Comparison of ENCODE assay signal across 1 cellular context in genomic region chr17:58679263-58680037, GRCh38.
TF ChIP-seq lines count a peak whose summit lies in the region.

No MANE protein-coding gene starts in this region.

TF ChIP-seq in HepG2, 621 proteins besides CTCF, POLR2A, EP300 and RAD21 (continues in another document):
- TF ChIP-seq MBD4 (IDR thresholded peaks at IDR 0.05; ENCODE audit: borderline replicate concordance, low read length) (peak; percentile 99), ZNF496 (CRISPR knock-in tag; IDR thresholded peaks at IDR 0.05; ENCODE audit: insufficient replicate concordance) (no peak), FOXA1 (IDR thresholded peaks at IDR 0.05) (no peak), FOXA1 (CRISPR knock-in tag; IDR thresholded peaks at IDR 0.05) (0 out of 2 replicates have a peak, but pooled peaks have one; percentile 13), ZNF879 (CRISPR knock-in tag; IDR thresholded peaks at IDR 0.05) (no peak), NR2F6 (IDR thresholded peaks at IDR 0.05) (peak; percentile 26; the same call in 1 of the 2 replicates), NR2F6 (CRISPR knock-in tag; IDR thresholded peaks at IDR 0.05) (no peak), ADNP (CRISPR knock-in tag; IDR thresholded peaks at IDR 0.05) (no peak), ZNF335 (CRISPR knock-in tag; IDR thresholded peaks at IDR 0.05) (no peak), MNT (IDR thresholded peaks at IDR 0.05) (0 out of 2 replicates have a peak, but pooled peaks have one; percentile 5), SUZ12 (IDR thresholded peaks at IDR 0.05; ENCODE audit: low read depth, low read length) (no peak), POLR2AphosphoS2 (IDR thresholded peaks at IDR 0.05; ENCODE audit: low read depth, low read length) (peak; percentile 85; the same call in 1 of the 2 replicates), ZNF10 (CRISPR knock-in tag; IDR thresholded peaks at IDR 0.05; ENCODE audit: borderline replicate concordance, low read depth) (no peak), ZNF724P (CRISPR knock-in tag; IDR thresholded peaks at IDR 0.05; ENCODE audit: borderline replicate concordance) (no peak), ATF4 (CRISPR knock-in tag; IDR thresholded peaks at IDR 0.05) (peak; percentile 40 to 99), ZNF512B (CRISPR knock-in tag; IDR thresholded peaks at IDR 0.05; ENCODE audit: borderline replicate concordance) (no peak), ATRX (CRISPR knock-in tag; IDR thresholded peaks at IDR 0.05; ENCODE audit: borderline replicate concordance) (no peak), ZEB1 (IDR thresholded peaks at IDR 0.05; ENCODE audit: insufficient replicate concordance, low read depth) (peak; percentile 36), NCOA2 (CRISPR knock-in tag; IDR thresholded peaks at IDR 0.05) (peak; percentile 35; the same call in 1 of the 2 replicates), ZNF710 (CRISPR knock-in tag; IDR thresholded peaks at IDR 0.05; ENCODE audit: borderline replicate concordance) (no peak), MYNN (CRISPR knock-in tag; IDR thresholded peaks at IDR 0.05; ENCODE audit: low read depth) (no peak), KDM1A (CRISPR knock-in tag; IDR thresholded peaks at IDR 0.05) (no peak), NFIC (IDR thresholded peaks at IDR 0.05; ENCODE audit: low read length) (peak; percentile 77), GATA4 (IDR thresholded peaks at IDR 0.05; ENCODE audit: borderline replicate concordance, low read depth) (peak; percentile 94), ZGPAT (CRISPR knock-in tag; IDR thresholded peaks at IDR 0.05) (0 out of 2 replicates have a peak, but pooled peaks have one; percentile 27), ZNF615 (CRISPR knock-in tag; IDR thresholded peaks at IDR 0.05; ENCODE audit: borderline replicate concordance) (0 out of 2 replicates have a peak, but pooled peaks have one; percentile 22), ZNF589 (CRISPR knock-in tag; conservative IDR thresholded peaks at IDR 0.05) (peak; percentile 71; the same call in 1 of the 2 replicates), ZC3H13 (CRISPR knock-in tag; IDR thresholded peaks at IDR 0.05) (0 out of 2 replicates have a peak, but pooled peaks have one; percentile 26), SNAPC2 (CRISPR knock-in tag; IDR thresholded peaks at IDR 0.05) (peak; percentile 99), ZNF792 (CRISPR knock-in tag; IDR thresholded peaks at IDR 0.05) (no peak), PRDM15 (CRISPR knock-in tag; IDR thresholded peaks at IDR 0.05) (no peak), SOX13 (IDR thresholded peaks at IDR 0.05) (peak; percentile 60; the same call in 1 of the 2 replicates), SOX13 (CRISPR knock-in tag; conservative IDR thresholded peaks at IDR 0.05 in 1 of 2, IDR thresholded peaks at IDR 0.05 in 1 of 2) (peak in 1 of 2 experiments; percentile 98; a peak in 1 of 4 replicates), POLR2AphosphoS5 (IDR thresholded peaks at IDR 0.05; ENCODE audit: low read depth, low read length) (peak; percentile 100), NR2F1 (CRISPR knock-in tag; IDR thresholded peaks at IDR 0.05) (peak in 1 of 2 experiments; percentile 75; a peak in 2 of 4 replicates), JUNB (CRISPR knock-in tag; IDR thresholded peaks at IDR 0.05; ENCODE audit: borderline replicate concordance) (0 out of 2 replicates have a peak, but pooled peaks have one; percentile 28), SNAPC5 (CRISPR knock-in tag; IDR thresholded peaks at IDR 0.05; ENCODE audit: borderline replicate concordance) (peak; percentile 99), FOXK2 (IDR thresholded peaks at IDR 0.05) (peak; percentile 28; the same call in 1 of the 2 replicates), MAFK (conservative IDR thresholded peaks at IDR 0.05 in 1 of 2, IDR thresholded peaks at IDR 0.05 in 1 of 2; ENCODE audit: low read length in 2 of 2) (peak in 1 of 2 experiments; percentile 50; a peak in 3 of 4 replicates), MAFF (IDR thresholded peaks at IDR 0.05; ENCODE audit: low read depth, low read length) (peak; percentile 44; the same call in 1 of the 2 replicates), MAZ (IDR thresholded peaks at IDR 0.05; ENCODE audit: borderline replicate concordance, low read depth, low read length) (peak; percentile 61; the same call in 1 of the 2 replicates), MAZ (CRISPR knock-in tag; IDR thresholded peaks at IDR 0.05; ENCODE audit: low read depth) (no peak), ATF1 (CRISPR knock-in tag; IDR thresholded peaks at IDR 0.05) (peak; percentile 68), ZC3H4 (CRISPR knock-in tag; IDR thresholded peaks at IDR 0.05; ENCODE audit: borderline replicate concordance) (peak; percentile 92; the same call in 1 of the 2 replicates), LBX2 (CRISPR knock-in tag; IDR thresholded peaks at IDR 0.05; ENCODE audit: borderline replicate concordance) (no peak), TGIF2 (CRISPR knock-in tag; IDR thresholded peaks at IDR 0.05) (0 out of 2 replicates have a peak, but pooled peaks have one; percentile 51), RNF2 (conservative IDR thresholded peaks at IDR 0.05; ENCODE audit: low read depth) (no peak), ATF2 (CRISPR knock-in tag; IDR thresholded peaks at IDR 0.05) (peak; percentile 16; the same call in 1 of the 2 replicates), ZNF746 (CRISPR knock-in tag; IDR thresholded peaks at IDR 0.05) (no peak), DPF2 (CRISPR knock-in tag; IDR thresholded peaks at IDR 0.05; ENCODE audit: borderline replicate concordance, low read depth) (no peak), NONO (IDR thresholded peaks at IDR 0.05) (no peak), NONO (CRISPR knock-in tag; conservative IDR thresholded peaks at IDR 0.05) (peak; percentile 50; the same call in 1 of the 2 replicates), HCFC1 (IDR thresholded peaks at IDR 0.05; ENCODE audit: low read depth, low read length) (no peak), MTA1 (CRISPR knock-in tag; IDR thresholded peaks at IDR 0.05; ENCODE audit: borderline replicate concordance) (no peak), POLR2G (IDR thresholded peaks at IDR 0.05; ENCODE audit: low read depth, low read length) (peak; percentile 79), GTF2F1 (IDR thresholded peaks at IDR 0.05; ENCODE audit: low read length) (peak; percentile 97), NR2F2 (IDR thresholded peaks at IDR 0.05; ENCODE audit: borderline replicate concordance, low read depth) (peak; percentile 70), ZNF773 (CRISPR knock-in tag; IDR thresholded peaks at IDR 0.05; ENCODE audit: borderline replicate concordance) (no peak), NRL (CRISPR knock-in tag; IDR thresholded peaks at IDR 0.05; ENCODE audit: borderline replicate concordance) (no peak)
